8 cellular contexts compared by ENCODE assay signal in genomic region chr1:111733183-111733995, GRCh38. TPM values are rescaled to one million over a fixed set of nuclear protein-coding genes. Genes with fewer than 3 reads are reported as not detected.
DNase-seq lines count a peak whose midpoint lies in the region; ATAC-seq and TF ChIP-seq lines count a peak whose summit lies in the region.

No MANE protein-coding gene starts in this region.

- no peaks in the 10 kb centered on the region for H3K27me3 ChIP-seq in HL-60 (ENCODE audit: insufficient read depth, poor library complexity, severe bottlenecking)

- H3K9me3 Mint-ChIP-seq in WTC11, result no peaks in the 10 kb centered on the region

- POLR2A ChIA-PET in WTC11 (lab: Charles Lee), result no interaction called here

- H3K27ac ChIP-seq in HL-60 (replicated peaks), result peak overlapping the region; percentile 93

- H3K4me3 Mint-ChIP-seq in WTC11, result no peak overlapping the region

- intact Hi-C loops in left cardiac atrium (cut with DNase I), result no loop called here

- H3K4me1 Mint-ChIP-seq in WTC11, result peaks cover 28% of the 10 kb centered on the region

- no peaks in the 10 kb centered on the region; the same call in none of the 2 replicates for H3K36me3 Mint-ChIP-seq in WTC11

- TF ChIP-seq CTCF in HL-60 (IDR thresholded peaks at IDR 0.05; ENCODE audit: insufficient read depth, low read length), result no peak
- TF ChIP-seq CTCF in WTC11 (IDR thresholded peaks at IDR 0.05), result no peak

- H3K27me3 Mint-ChIP-seq in WTC11 (ENCODE audit: low read depth), result no peaks in the 10 kb centered on the region

- no peak overlapping the region for H3K27ac Mint-ChIP-seq in WTC11

- ATAC-seq in WTC11, result no peak
- ATAC-seq in left cardiac atrium, result peak; percentile 4 to 51
- ATAC-seq in GM18861 (IDR thresholded peaks at IDR 0.05; ENCODE audit: unreplicated experiment), result no peak
- no peak for ATAC-seq in HG03039 (IDR thresholded peaks at IDR 0.05; ENCODE audit: unreplicated experiment)

- CTCF ChIA-PET in WTC11 (lab: Charles Lee), result interaction anchor here (0.6 to 7.7 kb wide), 3 partner anchors 15 to 71 kb away, joined by 3 to 78 read pairs (median 3); no protein-coding TSS in a partner anchor

- peak overlapping the region; percentile 26 for H3K4me3 ChIP-seq in HL-60 (replicated peaks; ENCODE audit: insufficient read depth, low read length)

- peak; percentile 92 to 98 for DNase-seq in HL-60 (ENCODE audit: low read depth in 1 of 2, low spot score in 1 of 2)
- DNase-seq in WTC11 (ENCODE audit: low spot score), result no peak
- DNase-seq in left cardiac atrium, result peak; percentile 74
- DNase-seq in stimulated activated CD8-positive, alpha-beta memory T cell treated with anti-CD3 and anti-CD28 coated beads, Interleukin-4, amount 100 ng/mL, for 48 hours, result peak; percentile 11
- DNase-seq in NCI-H2196 treated with DMSO at 0.1 percent for 48 hours (lab: John Stamatoyannopoulos, UW; ENCODE audit: unreplicated experiment), result no peak
- DNase-seq in stimulated activated CD4-positive, alpha-beta T cell treated with anti-CD3 and anti-CD28 coated beads, Interleukin-12 subunit alpha, Interleukin-12 subunit beta, amount 100 ng/mL, for 4 hours, result no peak

TF ChIP-seq in WTC11, 78 proteins besides CTCF, POLR2A, EP300 and RAD21:
- TF ChIP-seq GABPB1 (CRISPR knock-in tag; IDR thresholded peaks at IDR 0.05), result 0 out of 2 replicates have a peak, but pooled peaks have one; percentile 17
- TF ChIP-seq, protein P1, sequence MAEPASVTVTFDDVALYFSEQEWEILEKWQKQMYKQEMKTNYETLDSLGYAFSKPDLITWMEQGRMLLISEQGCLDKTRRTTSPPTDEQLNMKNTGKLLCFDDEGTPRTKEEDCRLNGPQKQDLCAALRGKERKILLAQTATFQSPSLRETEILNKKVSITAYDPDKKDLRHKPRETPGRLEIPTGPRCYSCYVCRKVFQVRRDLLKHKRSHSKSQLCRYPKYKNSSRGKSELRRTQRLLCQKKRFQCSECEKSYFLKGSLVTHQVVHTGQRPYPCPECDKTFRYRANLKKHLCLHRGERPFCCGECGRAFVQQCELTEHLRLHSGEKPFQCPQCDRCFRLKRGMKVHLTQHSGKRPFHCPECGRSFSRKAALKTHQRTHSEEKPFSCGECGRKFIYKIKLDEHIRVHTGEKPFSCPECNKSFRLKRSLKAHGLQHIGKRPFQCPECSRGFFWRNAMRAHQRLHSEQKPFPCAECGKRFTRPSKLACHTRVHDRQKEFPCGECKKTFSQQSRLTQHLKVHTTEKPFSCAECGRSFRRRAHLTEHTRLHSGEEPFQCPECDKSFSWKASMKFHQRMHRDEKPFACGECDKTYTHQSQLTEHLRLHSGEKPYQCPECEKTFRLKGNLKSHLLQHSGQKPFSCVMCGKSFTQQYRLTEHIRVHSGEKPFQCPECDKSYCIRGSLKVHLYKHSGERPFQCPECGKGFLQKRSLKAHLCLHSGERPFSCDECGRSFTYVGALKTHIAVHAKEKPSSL (CRISPR knock-in tag; conservative IDR thresholded peaks at IDR 0.05), result no peak
TF ChIP-seq in WTC11: peak in this region for 1.

RNA-seq across cellular contexts. Expression of gene INKA2, which starts 5.8 kb away (rescaled TPM):
- total RNA-seq in WTC11 (2021) (19.2 to 22.5 TPM (median 20.1 TPM) in 3 replicates), left cardiac atrium (10 to 100 TPM; 18.4 to 31.7 TPM)

RNA-seq across cellular contexts. Expression of gene DDX20, which starts 22.3 kb away (rescaled TPM):
- 15.0 to 19.3 TPM (median 17.9 TPM) in 3 replicates for total RNA-seq in WTC11 (2021)
- 1 to 10 TPM; 7.8 TPM for total RNA-seq in left cardiac atrium

Comparison
In these comparisons a context has a peak if more than half of its experiments do, and no peak if none do; other contexts are left out.
1. DNase-seq: peak in HL-60 (2 of 2), left cardiac atrium (single experiment) and stimulated activated CD8-positive, alpha-beta memory T cell treated with anti-CD3 and anti-CD28 coated beads, Interleukin-4, amount 100 ng/mL, for 48 hours (single experiment); none in WTC11 (single experiment), NCI-H2196 treated with DMSO at 0.1 percent for 48 hours (single experiment) and stimulated activated CD4-positive, alpha-beta T cell treated with anti-CD3 and anti-CD28 coated beads, Interleukin-12 subunit alpha, Interleukin-12 subunit beta, amount 100 ng/mL, for 4 hours (single experiment).
2. ATAC-seq: peak in left cardiac atrium (2 of 2); none in WTC11 (single experiment), GM18861 (single experiment) and HG03039 (single experiment).